Comparison of ENCODE assay signal across 8 cellular contexts in genomic region chr3:61181874-61182273, GRCh38.
DNase-seq lines count a peak whose midpoint lies in the region; ATAC-seq and TF ChIP-seq lines count a peak whose summit lies in the region.

No MANE protein-coding gene starts in this region.

- H3K4me3 ChIP-seq in epithelial cell of esophagus (ENCODE audit: low read length) = no peak overlapping the region
- no peak overlapping the region for H3K4me3 ChIP-seq in gastroesophageal sphincter

- H3K36me3 ChIP-seq in gastroesophageal sphincter = no peaks in the 10 kb centered on the region

- no peak overlapping the region for H3K27ac ChIP-seq in gastroesophageal sphincter

- no peaks in the 10 kb centered on the region for H3K27me3 ChIP-seq in gastroesophageal sphincter

- peak; percentile 98 for ATAC-seq in GM18505 (IDR thresholded peaks at IDR 0.05; ENCODE audit: unreplicated experiment)
- ATAC-seq in GM21717 (IDR thresholded peaks at IDR 0.05; ENCODE audit: unreplicated experiment) = peak; percentile 99
- ATAC-seq in gastroesophageal sphincter = no peak

- TF ChIP-seq EP300 in gastroesophageal sphincter (IDR thresholded peaks at IDR 0.05) = no peak

- H3K4me1 ChIP-seq in gastroesophageal sphincter = peaks cover 0 to 12% (median 0%) of the 10 kb centered on the region in 3 donors

- 73 to 88% methylated on average over 2 of the region's 2 CpGs for whole genome bisulfite sequencing in gastroesophageal sphincter (ENCODE audit: low coverage in 1 of 2), 2 donors

- TF ChIP-seq CTCF in epithelial cell of esophagus (IDR thresholded peaks at IDR 0.05; ENCODE audit: insufficient read depth, low read depth, low read length, missing control alignments) = no peak
- no peak for TF ChIP-seq CTCF in gastroesophageal sphincter (IDR thresholded peaks at IDR 0.05)

- H3K9me3 ChIP-seq in gastroesophageal sphincter = no peaks in the 10 kb centered on the region

- DNase-seq in HT1080 (ENCODE audit: low read depth) (peak; percentile 73), epithelial cell of esophagus (ENCODE audit: low read depth) (peak; percentile 87), D341Med (ENCODE audit: low spot score) (no peak), DMS114 treated with DMSO at 0.1 percent for 48 hours (lab: John Stamatoyannopoulos, UW; ENCODE audit: unreplicated experiment) (no peak), dermis blood vessel endothelial cell (no peak)

- TF ChIP-seq POLR2A in GM18505 (IDR thresholded peaks at IDR 0.05; ENCODE audit: borderline replicate concordance, extremely low read depth, insufficient read depth, insufficient read length) (no peak), gastroesophageal sphincter (IDR thresholded peaks at IDR 0.05) (no peak)

Comparison
In these comparisons a context has a peak if more than half of its experiments do, and no peak if none do; other contexts are left out.
1. DNase-seq: peak in HT1080 (single experiment) and epithelial cell of esophagus (single experiment); none in D341Med (single experiment), DMS114 treated with DMSO at 0.1 percent for 48 hours (single experiment) and dermis blood vessel endothelial cell (single experiment).